ENCODE assay signal across 9 cellular contexts in genomic region chr4:164700471-164700870, GRCh38. TPM values are rescaled to one million over a fixed set of nuclear protein-coding genes. Genes with fewer than 3 reads are reported as not detected.
DNase-seq lines count a peak whose midpoint lies in the region; ATAC-seq, FAIRE-seq and TF ChIP-seq lines count a peak whose summit lies in the region.
"Had no signal": no experiment of that assay in that cellular context is flagged by ENCODE, and none has a peak within 500 bp of the region (broad histone marks: within the 10 kb centered on the region; RNA-seq: fewer than 3 reads in every experiment).

No MANE protein-coding gene starts in this region.

- H3K4me1 Mint-ChIP-seq in activated naive CD4-positive, alpha-beta T cell treated with anti-CD3 and anti-CD28 coated beads for 36 hours (ENCODE audit: low read depth) = no peaks in the 10 kb centered on the region
- no peaks in the 10 kb centered on the region for H3K4me1 Mint-ChIP-seq in activated T-helper 17 cell treated with anti-CD3 and anti-CD28 coated beads, Interleukin-2, amount 50 U/mL, for 72 hours

- DNase-seq in activated naive CD4-positive, alpha-beta T cell treated with anti-CD3 and anti-CD28 coated beads for 36 hours = peak; percentile 15
- no peak for DNase-seq in activated naive CD4-positive, alpha-beta T cell treated with anti-CD3 and anti-CD28 coated beads, Interleukin-2, amount 50 U/mL, for 16 hours
- peak; percentile 51 for DNase-seq in LHCN-M2 (ENCODE audit: low read depth)
- DNase-seq in bronchial epithelial cell (ENCODE audit: low read depth) = peak; percentile 7
- peak in 27 of 49 donors; percentile 0 to 47 (median 9) for DNase-seq in substantia nigra (lab: John Stamatoyannopoulos, UW)
- no peak for DNase-seq in NCI-H1105 treated with DMSO at 0.1 percent for 48 hours (lab: John Stamatoyannopoulos, UW)
- DNase-seq in AG08396 (ENCODE audit: low spot score) = no peak

- peak; percentile 33 for TF ChIP-seq CTCF in bronchial epithelial cell (IDR thresholded peaks at IDR 0.05; ENCODE audit: insufficient read depth, low read length, severe bottlenecking)

- no peaks in the 10 kb centered on the region for H3K36me3 ChIP-seq in bronchial epithelial cell (ENCODE audit: control insufficient read depth, insufficient read depth, low read length)

- H3K27ac ChIP-seq in substantia nigra (ENCODE audit: low read depth, low read length, poor library complexity, severe bottlenecking) = no peak overlapping the region

- no peak overlapping the region for H3K4me3 Mint-ChIP-seq in activated naive CD4-positive, alpha-beta T cell treated with anti-CD3 and anti-CD28 coated beads for 36 hours
- H3K4me3 Mint-ChIP-seq in activated T-helper 17 cell treated with anti-CD3 and anti-CD28 coated beads, Interleukin-2, amount 50 U/mL, for 72 hours = no peak overlapping the region

- H3K27me3 Mint-ChIP-seq in activated naive CD4-positive, alpha-beta T cell treated with anti-CD3 and anti-CD28 coated beads for 36 hours (ENCODE audit: low read depth) = peaks cover 8% of the 10 kb centered on the region
- peaks cover 11% of the 10 kb centered on the region for H3K27me3 Mint-ChIP-seq in activated T-helper 17 cell treated with anti-CD3 and anti-CD28 coated beads, Interleukin-2, amount 50 U/mL, for 72 hours

- H3K9me3 Mint-ChIP-seq in activated naive CD4-positive, alpha-beta T cell treated with anti-CD3 and anti-CD28 coated beads for 36 hours = no peaks in the 10 kb centered on the region
- no peaks in the 10 kb centered on the region for H3K9me3 Mint-ChIP-seq in activated T-helper 17 cell treated with anti-CD3 and anti-CD28 coated beads, Interleukin-2, amount 50 U/mL, for 72 hours

- no peaks in the 10 kb centered on the region for H3K27me3 ChIP-seq in bronchial epithelial cell (ENCODE audit: control insufficient read depth, insufficient read depth, low read length)

- intact Hi-C loops in activated naive CD4-positive, alpha-beta T cell treated with anti-CD3 and anti-CD28 coated beads for 36 hours (cut with micrococcal nuclease) = no loop called here

- no peak overlapping the region for H3K4me3 ChIP-seq in bronchial epithelial cell (ENCODE audit: low read depth, low read length)

- no peak for ATAC-seq in activated T-helper 17 cell treated with anti-CD3 and anti-CD28 coated beads, Interleukin-2, amount 50 U/mL, for 72 hours (replicated peaks)

- CTCF ChIA-PET in activated naive CD4-positive, alpha-beta T cell treated with anti-CD3 and anti-CD28 coated beads for 36 hours (lab: Charles Lee) = interaction anchor here (1.0 kb wide), 1 partner anchor 15 kb away, joined by 3 read pairs; no protein-coding TSS in a partner anchor

- peak; percentile 43 for FAIRE-seq in bronchial epithelial cell (lab: Jason Lieb, UNC)

- H3K27ac Mint-ChIP-seq in activated naive CD4-positive, alpha-beta T cell treated with anti-CD3 and anti-CD28 coated beads for 36 hours = no peak overlapping the region
- no peak overlapping the region for H3K27ac Mint-ChIP-seq in activated T-helper 17 cell treated with anti-CD3 and anti-CD28 coated beads, Interleukin-2, amount 50 U/mL, for 72 hours

- no peaks in the 10 kb centered on the region for H3K36me3 Mint-ChIP-seq in activated naive CD4-positive, alpha-beta T cell treated with anti-CD3 and anti-CD28 coated beads for 36 hours (ENCODE audit: low read depth)
- no peaks in the 10 kb centered on the region for H3K36me3 Mint-ChIP-seq in activated T-helper 17 cell treated with anti-CD3 and anti-CD28 coated beads, Interleukin-2, amount 50 U/mL, for 72 hours (ENCODE audit: low read depth)

RNA-seq across cellular contexts. Expression of gene SMIM31, which starts 53.5 kb away (rescaled TPM):
- not detected for total RNA-seq in activated naive CD4-positive, alpha-beta T cell treated with anti-CD3 and anti-CD28 coated beads for 36 hours
- not detected in 2 replicates for total RNA-seq in LHCN-M2 (2014; rRNA removed)
- not detected for polyA plus RNA-seq in LHCN-M2 (2012)
- total RNA-seq in bronchial epithelial cell = not detected in 2 replicates
- total RNA-seq in activated T-helper 17 cell treated with anti-CD3 and anti-CD28 coated beads, Interleukin-2, amount 50 U/mL, for 72 hours = not detected
- total RNA-seq: lung microvascular endothelial cell had no signal

Comparison
In these comparisons a context has a peak if more than half of its experiments do, and no peak if none do; other contexts are left out.
1. DNase-seq: peak in activated naive CD4-positive, alpha-beta T cell treated with anti-CD3 and anti-CD28 coated beads for 36 hours (single experiment), LHCN-M2 (single experiment), bronchial epithelial cell (single experiment) and substantia nigra (27 of 49); none in activated naive CD4-positive, alpha-beta T cell treated with anti-CD3 and anti-CD28 coated beads, Interleukin-2, amount 50 U/mL, for 16 hours (single experiment), NCI-H1105 treated with DMSO at 0.1 percent for 48 hours (single experiment) and AG08396 (single experiment).